ENCODE assay signal across 1 cellular context in the genomic region with DNA sequence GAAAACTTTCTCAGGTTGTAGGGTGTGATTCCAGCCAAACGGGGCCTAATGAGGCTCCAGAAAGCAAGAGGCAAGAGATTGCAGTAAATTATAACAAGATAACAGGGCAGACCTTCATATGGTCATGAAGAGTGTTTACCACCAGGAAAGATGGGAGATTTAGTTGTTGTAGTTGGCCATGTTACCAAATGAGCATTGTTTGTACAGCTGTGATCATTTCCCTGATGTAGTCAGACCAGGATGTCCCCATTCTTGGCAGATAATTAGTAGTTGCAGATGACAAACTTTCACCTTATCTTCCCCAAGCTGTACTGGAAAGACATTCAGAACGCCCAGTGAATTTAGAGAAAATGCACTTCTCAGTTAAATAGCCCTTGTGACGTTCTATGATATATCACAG.
TF ChIP-seq lines count a peak whose summit lies in the region.

No MANE protein-coding gene starts in this region.

TF ChIP-seq in SK-N-SH treated with all-trans-retinoic acid at 6 μM for 48 hours, 23 proteins besides CTCF, POLR2A, EP300 and RAD21 (continued from another document):
- TF ChIP-seq, protein P1, sequence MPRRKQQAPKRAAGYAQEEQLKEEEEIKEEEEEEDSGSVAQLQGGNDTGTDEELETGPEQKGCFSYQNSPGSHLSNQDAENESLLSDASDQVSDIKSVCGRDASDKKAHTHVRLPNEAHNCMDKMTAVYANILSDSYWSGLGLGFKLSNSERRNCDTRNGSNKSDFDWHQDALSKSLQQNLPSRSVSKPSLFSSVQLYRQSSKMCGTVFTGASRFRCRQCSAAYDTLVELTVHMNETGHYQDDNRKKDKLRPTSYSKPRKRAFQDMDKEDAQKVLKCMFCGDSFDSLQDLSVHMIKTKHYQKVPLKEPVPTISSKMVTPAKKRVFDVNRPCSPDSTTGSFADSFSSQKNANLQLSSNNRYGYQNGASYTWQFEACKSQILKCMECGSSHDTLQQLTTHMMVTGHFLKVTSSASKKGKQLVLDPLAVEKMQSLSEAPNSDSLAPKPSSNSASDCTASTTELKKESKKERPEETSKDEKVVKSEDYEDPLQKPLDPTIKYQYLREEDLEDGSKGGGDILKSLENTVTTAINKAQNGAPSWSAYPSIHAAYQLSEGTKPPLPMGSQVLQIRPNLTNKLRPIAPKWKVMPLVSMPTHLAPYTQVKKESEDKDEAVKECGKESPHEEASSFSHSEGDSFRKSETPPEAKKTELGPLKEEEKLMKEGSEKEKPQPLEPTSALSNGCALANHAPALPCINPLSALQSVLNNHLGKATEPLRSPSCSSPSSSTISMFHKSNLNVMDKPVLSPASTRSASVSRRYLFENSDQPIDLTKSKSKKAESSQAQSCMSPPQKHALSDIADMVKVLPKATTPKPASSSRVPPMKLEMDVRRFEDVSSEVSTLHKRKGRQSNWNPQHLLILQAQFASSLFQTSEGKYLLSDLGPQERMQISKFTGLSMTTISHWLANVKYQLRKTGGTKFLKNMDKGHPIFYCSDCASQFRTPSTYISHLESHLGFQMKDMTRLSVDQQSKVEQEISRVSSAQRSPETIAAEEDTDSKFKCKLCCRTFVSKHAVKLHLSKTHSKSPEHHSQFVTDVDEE (CRISPR knock-in tag; IDR thresholded peaks at IDR 0.05) = peak; percentile 98
- TF ChIP-seq ZFP30 (CRISPR knock-in tag; IDR thresholded peaks at IDR 0.05) = no peak
- TF ChIP-seq RARB (CRISPR knock-in tag; IDR thresholded peaks at IDR 0.05) = no peak
